ENCODE assay signal across 1 cellular context in the genomic region with DNA sequence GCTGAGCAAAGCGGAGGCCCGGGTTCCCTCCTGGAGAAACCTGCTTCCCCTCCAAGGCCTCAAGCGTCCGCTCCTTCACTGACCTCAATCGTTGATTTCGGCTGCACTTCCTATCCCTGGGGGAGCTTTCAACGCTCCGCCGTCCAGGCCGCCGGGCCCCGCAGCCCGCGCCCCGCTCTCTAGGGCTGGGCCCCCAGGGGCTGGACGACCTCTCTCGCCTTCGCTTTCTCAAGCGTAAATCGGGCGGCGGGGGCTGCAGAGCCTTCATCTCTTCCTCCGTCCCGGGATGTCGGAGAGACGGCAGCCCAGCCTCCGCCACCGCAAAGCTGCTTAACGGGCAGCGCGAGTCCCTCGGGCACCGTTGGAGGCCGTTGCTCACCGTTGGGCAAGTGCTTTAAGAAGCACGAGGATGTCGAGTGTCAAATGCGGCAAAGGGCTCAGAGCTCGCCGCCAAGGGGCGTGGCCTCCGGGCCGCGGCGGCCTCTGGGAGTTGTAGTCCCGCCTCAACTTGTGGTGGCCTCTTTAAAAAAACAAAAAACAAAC.
TF ChIP-seq lines count a peak whose summit lies in the region.

No MANE protein-coding gene starts in this region.

TF ChIP-seq in neural cell, 6 proteins besides CTCF, POLR2A, EP300 and RAD21 (continued from another document):
- TF ChIP-seq, protein P1, sequence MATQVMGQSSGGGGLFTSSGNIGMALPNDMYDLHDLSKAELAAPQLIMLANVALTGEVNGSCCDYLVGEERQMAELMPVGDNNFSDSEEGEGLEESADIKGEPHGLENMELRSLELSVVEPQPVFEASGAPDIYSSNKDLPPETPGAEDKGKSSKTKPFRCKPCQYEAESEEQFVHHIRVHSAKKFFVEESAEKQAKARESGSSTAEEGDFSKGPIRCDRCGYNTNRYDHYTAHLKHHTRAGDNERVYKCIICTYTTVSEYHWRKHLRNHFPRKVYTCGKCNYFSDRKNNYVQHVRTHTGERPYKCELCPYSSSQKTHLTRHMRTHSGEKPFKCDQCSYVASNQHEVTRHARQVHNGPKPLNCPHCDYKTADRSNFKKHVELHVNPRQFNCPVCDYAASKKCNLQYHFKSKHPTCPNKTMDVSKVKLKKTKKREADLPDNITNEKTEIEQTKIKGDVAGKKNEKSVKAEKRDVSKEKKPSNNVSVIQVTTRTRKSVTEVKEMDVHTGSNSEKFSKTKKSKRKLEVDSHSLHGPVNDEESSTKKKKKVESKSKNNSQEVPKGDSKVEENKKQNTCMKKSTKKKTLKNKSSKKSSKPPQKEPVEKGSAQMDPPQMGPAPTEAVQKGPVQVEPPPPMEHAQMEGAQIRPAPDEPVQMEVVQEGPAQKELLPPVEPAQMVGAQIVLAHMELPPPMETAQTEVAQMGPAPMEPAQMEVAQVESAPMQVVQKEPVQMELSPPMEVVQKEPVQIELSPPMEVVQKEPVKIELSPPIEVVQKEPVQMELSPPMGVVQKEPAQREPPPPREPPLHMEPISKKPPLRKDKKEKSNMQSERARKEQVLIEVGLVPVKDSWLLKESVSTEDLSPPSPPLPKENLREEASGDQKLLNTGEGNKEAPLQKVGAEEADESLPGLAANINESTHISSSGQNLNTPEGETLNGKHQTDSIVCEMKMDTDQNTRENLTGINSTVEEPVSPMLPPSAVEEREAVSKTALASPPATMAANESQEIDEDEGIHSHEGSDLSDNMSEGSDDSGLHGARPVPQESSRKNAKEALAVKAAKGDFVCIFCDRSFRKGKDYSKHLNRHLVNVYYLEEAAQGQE (IDR thresholded peaks at IDR 0.05; ENCODE audit: borderline replicate concordance) = no peak
